ENCODE assay signal across 1 cellular context in the genomic region with DNA sequence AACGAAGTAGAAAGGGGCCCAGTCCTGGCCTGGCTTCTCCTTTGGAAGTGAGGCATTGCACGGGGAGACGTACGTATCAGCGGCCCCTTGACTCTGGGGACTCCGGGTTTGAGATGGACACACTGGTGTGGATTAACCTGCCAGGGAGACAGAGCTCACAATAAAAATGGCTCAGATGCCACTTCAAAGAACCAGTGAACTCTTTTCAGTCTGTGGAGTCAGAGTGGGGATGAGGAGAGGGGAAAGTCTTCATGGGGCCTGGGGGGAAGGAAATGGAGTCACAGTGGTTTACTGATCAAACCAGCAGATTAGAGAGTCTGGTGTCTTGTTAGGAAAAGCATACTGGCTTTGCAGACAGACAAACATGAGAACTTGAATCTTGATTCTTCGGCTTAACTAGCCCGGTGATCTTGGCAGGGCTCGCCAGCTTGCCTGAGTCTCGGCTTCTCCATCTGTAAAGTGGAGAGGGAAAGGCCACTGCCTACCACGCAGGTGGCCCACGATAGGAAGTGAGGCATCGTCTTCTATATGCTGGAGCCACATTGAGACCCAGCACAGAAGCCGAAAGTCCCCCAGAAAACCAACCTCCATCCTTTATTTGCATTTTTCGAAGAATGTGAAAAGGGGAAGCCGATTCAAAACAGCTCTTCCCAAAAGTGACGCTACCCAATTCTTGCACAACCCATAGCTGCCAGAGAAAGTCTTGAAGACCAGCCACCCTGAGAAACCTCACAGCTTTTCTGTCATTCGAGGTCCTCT.
TF ChIP-seq lines count a peak whose summit lies in the region.

Gene FFAR1 (plus strand): TSS at position 732 of the 759 bp plus-strand sequence. CDS start 3,650 bp downstream, outside the sequence.

TF ChIP-seq in GM12878, 131 proteins besides CTCF, POLR2A, EP300 and RAD21 (continued from another document and continues in another):
- TF ChIP-seq TCF7 (IDR thresholded peaks at IDR 0.05; ENCODE audit: borderline replicate concordance) (no peak), YY1 (IDR thresholded peaks at IDR 0.05; ENCODE audit: low read depth, low read length) (peak; percentile 83), ATF2 (IDR thresholded peaks at IDR 0.05; ENCODE audit: low read length) (peak; percentile 71; the same call in 1 of the 2 replicates), PBX3 (IDR thresholded peaks at IDR 0.05; ENCODE audit: insufficient replicate concordance, low read depth, low read length) (no peak), MLLT1 (IDR thresholded peaks at IDR 0.05) (no peak), NR2C1 (IDR thresholded peaks at IDR 0.05) (no peak), CREB1 (IDR thresholded peaks at IDR 0.05; ENCODE audit: low read depth) (peak; percentile 20; the same call in 1 of the 2 replicates), SIN3A (IDR thresholded peaks at IDR 0.05; ENCODE audit: low read depth, low read length) (no peak), CUX1 (IDR thresholded peaks at IDR 0.05; ENCODE audit: insufficient replicate concordance, low read depth, low read length) (no peak), ZBTB33 (IDR thresholded peaks at IDR 0.05) (no peak), E2F4 (IDR thresholded peaks at IDR 0.05; ENCODE audit: low read depth, low read length) (no peak), SREBF2 (IDR thresholded peaks at IDR 0.05; ENCODE audit: low read length) (no peak), IKZF1 (conservative IDR thresholded peaks at IDR 0.05) (peak; percentile 86), KDM1A (IDR thresholded peaks at IDR 0.05; ENCODE audit: borderline replicate concordance) (no peak), USF2 (IDR thresholded peaks at IDR 0.05; ENCODE audit: borderline replicate concordance, low read depth, low read length) (no peak), GATAD2B (conservative IDR thresholded peaks at IDR 0.05; ENCODE audit: low read depth) (peak; percentile 66; the same call in 1 of the 2 replicates), SP1 (IDR thresholded peaks at IDR 0.05; ENCODE audit: low read depth, low read length) (peak; percentile 53), ZNF622 (IDR thresholded peaks at IDR 0.05) (no peak), WRNIP1 (IDR thresholded peaks at IDR 0.05; ENCODE audit: borderline replicate concordance, low read depth, low read length) (no peak), NRF1 (conservative IDR thresholded peaks at IDR 0.05; ENCODE audit: low read depth, low read length) (no peak), CBX3 (IDR thresholded peaks at IDR 0.05; ENCODE audit: borderline replicate concordance, low read depth) (no peak), ZNF24 (IDR thresholded peaks at IDR 0.05) (no peak), FOXM1 (IDR thresholded peaks at IDR 0.05; ENCODE audit: low read depth, low read length) (peak; percentile 58; the same call in 1 of the 2 replicates), SMAD5 (IDR thresholded peaks at IDR 0.05; ENCODE audit: low read depth) (peak; percentile 37; the same call in 1 of the 2 replicates), MTA2 (IDR thresholded peaks at IDR 0.05; ENCODE audit: low read depth) (peak; percentile 29; the same call in 1 of the 2 replicates)
- TF ChIP-seq, protein P1, sequence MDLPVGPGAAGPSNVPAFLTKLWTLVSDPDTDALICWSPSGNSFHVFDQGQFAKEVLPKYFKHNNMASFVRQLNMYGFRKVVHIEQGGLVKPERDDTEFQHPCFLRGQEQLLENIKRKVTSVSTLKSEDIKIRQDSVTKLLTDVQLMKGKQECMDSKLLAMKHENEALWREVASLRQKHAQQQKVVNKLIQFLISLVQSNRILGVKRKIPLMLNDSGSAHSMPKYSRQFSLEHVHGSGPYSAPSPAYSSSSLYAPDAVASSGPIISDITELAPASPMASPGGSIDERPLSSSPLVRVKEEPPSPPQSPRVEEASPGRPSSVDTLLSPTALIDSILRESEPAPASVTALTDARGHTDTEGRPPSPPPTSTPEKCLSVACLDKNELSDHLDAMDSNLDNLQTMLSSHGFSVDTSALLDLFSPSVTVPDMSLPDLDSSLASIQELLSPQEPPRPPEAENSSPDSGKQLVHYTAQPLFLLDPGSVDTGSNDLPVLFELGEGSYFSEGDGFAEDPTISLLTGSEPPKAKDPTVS (IDR thresholded peaks at IDR 0.05; ENCODE audit: low read depth, low read length) = no peak
- TF ChIP-seq, protein P2, sequence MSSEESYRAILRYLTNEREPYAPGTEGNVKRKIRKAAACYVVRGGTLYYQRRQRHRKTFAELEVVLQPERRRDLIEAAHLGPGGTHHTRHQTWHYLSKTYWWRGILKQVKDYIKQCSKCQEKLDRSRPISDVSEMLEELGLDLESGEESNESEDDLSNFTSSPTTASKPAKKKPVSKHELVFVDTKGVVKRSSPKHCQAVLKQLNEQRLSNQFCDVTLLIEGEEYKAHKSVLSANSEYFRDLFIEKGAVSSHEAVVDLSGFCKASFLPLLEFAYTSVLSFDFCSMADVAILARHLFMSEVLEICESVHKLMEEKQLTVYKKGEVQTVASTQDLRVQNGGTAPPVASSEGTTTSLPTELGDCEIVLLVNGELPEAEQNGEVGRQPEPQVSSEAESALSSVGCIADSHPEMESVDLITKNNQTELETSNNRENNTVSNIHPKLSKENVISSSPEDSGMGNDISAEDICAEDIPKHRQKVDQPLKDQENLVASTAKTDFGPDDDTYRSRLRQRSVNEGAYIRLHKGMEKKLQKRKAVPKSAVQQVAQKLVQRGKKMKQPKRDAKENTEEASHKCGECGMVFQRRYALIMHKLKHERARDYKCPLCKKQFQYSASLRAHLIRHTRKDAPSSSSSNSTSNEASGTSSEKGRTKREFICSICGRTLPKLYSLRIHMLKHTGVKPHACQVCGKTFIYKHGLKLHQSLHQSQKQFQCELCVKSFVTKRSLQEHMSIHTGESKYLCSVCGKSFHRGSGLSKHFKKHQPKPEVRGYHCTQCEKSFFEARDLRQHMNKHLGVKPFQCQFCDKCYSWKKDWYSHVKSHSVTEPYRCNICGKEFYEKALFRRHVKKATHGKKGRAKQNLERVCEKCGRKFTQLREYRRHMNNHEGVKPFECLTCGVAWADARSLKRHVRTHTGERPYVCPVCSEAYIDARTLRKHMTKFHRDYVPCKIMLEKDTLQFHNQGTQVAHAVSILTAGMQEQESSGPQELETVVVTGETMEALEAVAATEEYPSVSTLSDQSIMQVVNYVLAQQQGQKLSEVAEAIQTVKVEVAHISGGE (CRISPR knock-in tag; IDR thresholded peaks at IDR 0.05) = peak; percentile 44; the same call in 1 of the 2 replicates
- TF ChIP-seq, protein P3, sequence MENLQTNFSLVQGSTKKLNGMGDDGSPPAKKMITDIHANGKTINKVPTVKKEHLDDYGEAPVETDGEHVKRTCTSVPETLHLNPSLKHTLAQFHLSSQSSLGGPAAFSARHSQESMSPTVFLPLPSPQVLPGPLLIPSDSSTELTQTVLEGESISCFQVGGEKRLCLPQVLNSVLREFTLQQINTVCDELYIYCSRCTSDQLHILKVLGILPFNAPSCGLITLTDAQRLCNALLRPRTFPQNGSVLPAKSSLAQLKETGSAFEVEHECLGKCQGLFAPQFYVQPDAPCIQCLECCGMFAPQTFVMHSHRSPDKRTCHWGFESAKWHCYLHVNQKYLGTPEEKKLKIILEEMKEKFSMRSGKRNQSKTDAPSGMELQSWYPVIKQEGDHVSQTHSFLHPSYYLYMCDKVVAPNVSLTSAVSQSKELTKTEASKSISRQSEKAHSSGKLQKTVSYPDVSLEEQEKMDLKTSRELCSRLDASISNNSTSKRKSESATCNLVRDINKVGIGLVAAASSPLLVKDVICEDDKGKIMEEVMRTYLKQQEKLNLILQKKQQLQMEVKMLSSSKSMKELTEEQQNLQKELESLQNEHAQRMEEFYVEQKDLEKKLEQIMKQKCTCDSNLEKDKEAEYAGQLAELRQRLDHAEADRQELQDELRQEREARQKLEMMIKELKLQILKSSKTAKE (IDR thresholded peaks at IDR 0.05; ENCODE audit: low read depth, poor library complexity, severe bottlenecking) = peak; percentile 85
